1 cellular context compared by ENCODE assay signal in genomic region chr6:153959281-153959680, GRCh38.
TF ChIP-seq lines count a peak whose summit lies in the region.

No MANE protein-coding gene starts in this region.

TF ChIP-seq in GM23338, 12 proteins besides CTCF, POLR2A, EP300 and RAD21 (continued from another document):
- TF ChIP-seq ZNF462 (CRISPR knock-in tag; IDR thresholded peaks at IDR 0.05) (no peak), POLR2AphosphoS5 (IDR thresholded peaks at IDR 0.05; ENCODE audit: low read depth) (no peak), ZNF114 (CRISPR knock-in tag; IDR thresholded peaks at IDR 0.05) (no peak), ETS1 (IDR thresholded peaks at IDR 0.05) (no peak), ZNF331 (CRISPR knock-in tag; IDR thresholded peaks at IDR 0.05; ENCODE audit: low read depth) (no peak), CREB1 (CRISPR knock-in tag; IDR thresholded peaks at IDR 0.05; ENCODE audit: low read depth) (no peak), EZH2 (IDR thresholded peaks at IDR 0.05; ENCODE audit: low read depth, unreplicated experiment) (no peak), JUNB (IDR thresholded peaks at IDR 0.05; ENCODE audit: unreplicated experiment) (no peak)
